10 cellular contexts compared by ENCODE assay signal in the genomic region with DNA sequence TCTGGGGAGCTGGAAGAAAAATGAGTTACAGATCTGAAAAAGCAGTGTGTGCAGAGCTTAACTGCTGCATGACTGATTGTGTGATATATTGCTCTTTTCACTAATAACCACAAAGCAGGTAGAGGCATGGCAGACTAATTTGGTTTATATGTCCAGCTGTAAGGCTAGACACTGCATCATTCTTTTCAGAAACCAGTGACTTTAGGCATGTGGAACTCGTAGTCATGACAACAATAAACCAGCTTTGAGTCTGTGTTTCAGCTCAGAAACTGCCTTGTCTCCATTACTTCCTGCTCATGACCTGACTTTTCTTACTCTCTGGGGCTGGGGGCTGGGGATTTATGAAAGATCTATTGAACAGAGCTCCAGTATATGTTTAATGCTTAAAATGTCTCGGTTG.
DNase-seq lines count a peak whose midpoint lies in the region; ATAC-seq and TF ChIP-seq lines count a peak whose summit lies in the region.
"Had no signal": no experiment of that assay in that cellular context is flagged by ENCODE, and none has a peak within 500 bp of the region (broad histone marks: within the 10 kb centered on the region; RNA-seq: fewer than 3 reads in every experiment).

No MANE protein-coding gene starts in this region.

- 42 to 86% methylated on average over 2 of the region's 2 CpGs for WGBS in endodermal cell (ENCODE audit: insufficient coverage in 1 of 2, insufficient read length in 1 of 2), 2 experiments

- DNase-seq in NCI-H146 (lab: John Stamatoyannopoulos, UW): peak; percentile 70
- no peak for DNase-seq in endodermal cell
- peak; percentile 75 for DNase-seq in non-pigmented ciliary epithelial cell (ENCODE audit: low read depth)
- DNase-seq in NCI-H128 (lab: John Stamatoyannopoulos, UW; ENCODE audit: unreplicated experiment): no peak
- no peak for DNase-seq in T-helper 2 cell
- no peak for DNase-seq in lower lobe of right lung
- DNase-seq in NCI-H1694 treated with DMSO at 0.1 percent for 48 hours (lab: John Stamatoyannopoulos, UW): no peak
- DNase-seq: activated naive CD4-positive, alpha-beta T cell treated with anti-CD3 and anti-CD28 coated beads for 36 hours; NCI-H1092 had no signal

- H3K4me3 Mint-ChIP-seq in endodermal cell: no peak overlapping the region
- H3K4me3 Mint-ChIP-seq: activated naive CD4-positive, alpha-beta T cell treated with anti-CD3 and anti-CD28 coated beads for 36 hours had no signal

- peaks cover 16% of the 10 kb centered on the region for H3K4me1 Mint-ChIP-seq in endodermal cell

- TF ChIP-seq CTCF in endodermal cell (conservative IDR thresholded peaks at IDR 0.05) (no peak), lower lobe of right lung (IDR thresholded peaks at IDR 0.05) (no peak)

- H3K36me3 ChIP-seq in endodermal cell (ENCODE audit: control insufficient read depth, insufficient read depth, low read length) (no peaks in the 10 kb centered on the region), lower lobe of right lung (no peaks in the 10 kb centered on the region)

- no peak overlapping the region for H3K9ac ChIP-seq in endodermal cell (ENCODE audit: extremely low read depth, low read length, poor library complexity, severe bottlenecking)

- H3K4me1 ChIP-seq in endodermal cell (ENCODE audit: control insufficient read depth, insufficient read depth, low read length) (peaks cover 7% of the 10 kb centered on the region), lower lobe of right lung (no peaks in the 10 kb centered on the region)

- peak; percentile 70 for ATAC-seq in GM18511 (IDR thresholded peaks at IDR 0.05; ENCODE audit: unreplicated experiment)
- ATAC-seq in lower lobe of right lung: no peak

- H3K4me3 ChIP-seq in endodermal cell (ENCODE audit: low read length): no peak overlapping the region
- H3K4me3 ChIP-seq in lower lobe of right lung: no peak overlapping the region

- H3K36me3 Mint-ChIP-seq in endodermal cell (ENCODE audit: low read depth): no peaks in the 10 kb centered on the region

- H3K27me3 Mint-ChIP-seq in endodermal cell (ENCODE audit: insufficient read depth): no peaks in the 10 kb centered on the region

- H3K9me3 Mint-ChIP-seq in endodermal cell: no peaks in the 10 kb centered on the region
- H3K9me3 Mint-ChIP-seq: activated naive CD4-positive, alpha-beta T cell treated with anti-CD3 and anti-CD28 coated beads for 36 hours had no signal

- no peak overlapping the region for H3K27ac Mint-ChIP-seq in endodermal cell
- H3K27ac Mint-ChIP-seq: activated naive CD4-positive, alpha-beta T cell treated with anti-CD3 and anti-CD28 coated beads for 36 hours had no signal

- H3K27ac ChIP-seq in endodermal cell (ENCODE audit: low read depth, low read length) (peak overlapping the region; percentile 81), lower lobe of right lung (no peak overlapping the region)

- no peaks in the 10 kb centered on the region for H3K27me3 ChIP-seq in endodermal cell (ENCODE audit: control insufficient read depth, insufficient read depth, low read length, poor library complexity, severe bottlenecking)
- no peaks in the 10 kb centered on the region for H3K27me3 ChIP-seq in lower lobe of right lung (ENCODE audit: low read depth)

- intact Hi-C loops in lower lobe of right lung (cut with DNase I): no loop called here

- H3K9me3 ChIP-seq in endodermal cell (ENCODE audit: control insufficient read depth, low read length) (no peaks in the 10 kb centered on the region), lower lobe of right lung (no peaks in the 10 kb centered on the region)

Comparison
In these comparisons a context has a peak if more than half of its experiments do, and no peak if none do; other contexts are left out.
1. DNase-seq: peak in NCI-H146 (single experiment) and non-pigmented ciliary epithelial cell (single experiment); none in endodermal cell (single experiment), NCI-H128 (single experiment), T-helper 2 cell (0 of 5), lower lobe of right lung (single experiment) and NCI-H1694 treated with DMSO at 0.1 percent for 48 hours (single experiment).